Comparison of ENCODE assay signal across 8 cellular contexts in the genomic region with DNA sequence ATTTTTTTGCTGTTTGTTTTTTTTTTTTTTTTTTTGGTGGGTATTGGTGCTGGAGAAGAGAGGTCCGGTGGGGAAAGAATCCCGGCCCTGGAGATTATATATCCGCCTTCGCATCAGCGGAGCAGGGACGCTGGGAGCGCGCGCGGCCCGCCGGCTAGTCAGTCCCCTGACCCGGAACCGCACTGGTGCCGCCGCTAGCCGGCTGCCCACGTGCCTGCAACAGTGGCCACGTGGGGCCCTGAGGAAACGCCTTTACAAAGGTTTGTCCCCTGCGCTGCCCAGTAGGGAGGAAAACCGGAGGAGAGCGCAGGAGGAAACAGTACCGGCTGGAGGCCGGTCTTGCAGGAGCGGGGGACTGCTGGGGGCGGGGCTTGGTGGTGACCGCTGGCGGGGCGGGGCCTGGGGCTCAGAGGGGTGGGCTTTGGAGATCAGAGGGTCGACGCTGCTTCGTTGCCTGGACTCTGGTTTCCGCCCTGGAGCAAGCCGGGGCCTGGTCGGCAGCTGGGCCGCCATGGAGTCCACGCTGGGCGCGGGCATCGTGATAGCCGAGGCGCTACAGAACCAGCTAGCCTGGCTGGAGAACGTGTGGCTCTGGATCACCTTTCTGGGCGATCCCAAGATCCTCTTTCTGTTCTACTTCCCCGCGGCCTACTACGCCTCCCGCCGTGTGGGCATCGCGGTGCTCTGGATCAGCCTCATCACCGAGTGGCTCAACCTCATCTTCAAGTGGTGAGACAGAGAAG. TPM values are rescaled to one million over a fixed set of nuclear protein-coding genes. Genes with fewer than 3 reads are reported as not detected.
DNase-seq lines count a peak whose midpoint lies in the region; ATAC-seq and TF ChIP-seq lines count a peak whose summit lies in the region.

A gene with protein sequence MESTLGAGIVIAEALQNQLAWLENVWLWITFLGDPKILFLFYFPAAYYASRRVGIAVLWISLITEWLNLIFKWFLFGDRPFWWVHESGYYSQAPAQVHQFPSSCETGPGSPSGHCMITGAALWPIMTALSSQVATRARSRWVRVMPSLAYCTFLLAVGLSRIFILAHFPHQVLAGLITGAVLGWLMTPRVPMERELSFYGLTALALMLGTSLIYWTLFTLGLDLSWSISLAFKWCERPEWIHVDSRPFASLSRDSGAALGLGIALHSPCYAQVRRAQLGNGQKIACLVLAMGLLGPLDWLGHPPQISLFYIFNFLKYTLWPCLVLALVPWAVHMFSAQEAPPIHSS (plus strand): TSS at position 281 of the 743 bp plus-strand sequence. CDS start 231 bp downstream, at position 512.

- DNase-seq in DMS53 treated with DMSO at 0.1 percent for 48 hours (lab: John Stamatoyannopoulos, UW; ENCODE audit: unreplicated experiment) (peak; percentile 99), RKO (ENCODE audit: low spot score) (peak; percentile 98), fibroblast of gingiva (ENCODE audit: low read depth) (peak; percentile 98)
- peak; percentile 29 to 58 for DNase-seq in activated T-helper 1 cell treated with anti-CD3 and anti-CD28 coated beads, Interleukin-2, amount 50 U/mL, for 16 hours (ENCODE audit: low read depth in 1 of 2, low spot score in 1 of 2)
- DNase-seq in naive thymus-derived CD4-positive, alpha-beta T cell: peak; percentile 35 to 86 (median 49)
- DNase-seq in stimulated activated naive B cell treated with anti-CD40 and anti-IgM and Interleukin-4, amounts not matched to agents 10 μg/mL and 1 μg/mL and 100 μg/mL, for 72 hours: peak; percentile 92

- peaks cover 31 to 49% (median 36%) of the 10 kb centered on the region in 7 donors for H3K4me1 Mint-ChIP-seq in naive thymus-derived CD4-positive, alpha-beta T cell
- H3K4me1 Mint-ChIP-seq in stimulated activated naive B cell treated with anti-CD40 and anti-IgM and Interleukin-4, amounts not matched to agents 10 μg/mL and 1 μg/mL and 100 μg/mL, for 72 hours: peaks cover 23 to 58% of the 10 kb centered on the region in 2 donors

- CTCF ChIA-PET in naive thymus-derived CD4-positive, alpha-beta T cell (lab: Charles Lee): no interaction called here

- TF ChIP-seq CTCF in KMS-11 (conservative IDR thresholded peaks at IDR 0.05; ENCODE audit: low read depth, low read length): no peak

- peak; percentile 50 for ATAC-seq in GM21717 (IDR thresholded peaks at IDR 0.05; ENCODE audit: unreplicated experiment)
- ATAC-seq in naive thymus-derived CD4-positive, alpha-beta T cell: peak; percentile 67
- peak; percentile 80 to 84 for ATAC-seq in stimulated activated naive B cell treated with anti-CD40 and anti-IgM and Interleukin-4, amounts not matched to agents 10 μg/mL and 1 μg/mL and 100 μg/mL, for 72 hours (replicated peaks)

- H3K9me3 Mint-ChIP-seq in naive thymus-derived CD4-positive, alpha-beta T cell: no peaks in the 10 kb centered on the region
- no peaks in the 10 kb centered on the region for H3K9me3 Mint-ChIP-seq in stimulated activated naive B cell treated with anti-CD40 and anti-IgM and Interleukin-4, amounts not matched to agents 10 μg/mL and 1 μg/mL and 100 μg/mL, for 72 hours

- no peaks in the 10 kb centered on the region for H4K20me1 ChIP-seq in KMS-11 (ENCODE audit: insufficient read depth)

- no peaks in the 10 kb centered on the region for H3K36me3 ChIP-seq in KMS-11 (ENCODE audit: insufficient read depth)
- H3K36me3 ChIP-seq in naive thymus-derived CD4-positive, alpha-beta T cell (ENCODE audit: control insufficient read depth in 2 of 3, insufficient read depth in 3 of 3, low read length in 3 of 3): peaks cover 0 to 12% (median 0%) of the 10 kb centered on the region in 3 experiments

- peaks cover 23% of the 10 kb centered on the region for H3K79me2 ChIP-seq in KMS-11 (ENCODE audit: insufficient read depth, low read depth)

- H3K27me3 ChIP-seq in KMS-11 (ENCODE audit: insufficient read depth, low read depth): no peaks in the 10 kb centered on the region
- H3K27me3 ChIP-seq in naive thymus-derived CD4-positive, alpha-beta T cell (ENCODE audit: control insufficient read depth in 2 of 2, insufficient read depth in 2 of 2, low read length in 2 of 2): no peaks in the 10 kb centered on the region

- intact Hi-C loops in naive thymus-derived CD4-positive, alpha-beta T cell (cut with micrococcal nuclease): loop anchor here (1.0 to 5.0 kb wide), 7 partner anchors 53 to 277 kb away; a partner anchor contains a TSS

- H3K27ac Mint-ChIP-seq in naive thymus-derived CD4-positive, alpha-beta T cell: peak within 1 kb of the TSS; percentile 29 to 96 (median 93)
- peak within 1 kb of the TSS; percentile 97 for H3K27ac Mint-ChIP-seq in stimulated activated naive B cell treated with anti-CD40 and anti-IgM and Interleukin-4, amounts not matched to agents 10 μg/mL and 1 μg/mL and 100 μg/mL, for 72 hours

- POLR2A ChIA-PET in naive thymus-derived CD4-positive, alpha-beta T cell (lab: Charles Lee): interaction anchor here (0.6 to 0.8 kb wide), 4 partner anchors 52 to 976 kb away, joined by 3 to 6 read pairs (median 4); no protein-coding TSS in a partner anchor

- H2AFZ ChIP-seq in KMS-11 (ENCODE audit: low read depth): peak within 1 kb of the TSS; percentile 73

- H3K4me2 ChIP-seq in KMS-11: peak within 1 kb of the TSS; percentile 89

- H3K4me3 Mint-ChIP-seq in naive thymus-derived CD4-positive, alpha-beta T cell: peak within 1 kb of the TSS; percentile 91 to 97 (median 94)
- H3K4me3 Mint-ChIP-seq in stimulated activated naive B cell treated with anti-CD40 and anti-IgM and Interleukin-4, amounts not matched to agents 10 μg/mL and 1 μg/mL and 100 μg/mL, for 72 hours: peak within 1 kb of the TSS; percentile 96 to 98

- no peaks in the 10 kb centered on the region for H3K27me3 Mint-ChIP-seq in naive thymus-derived CD4-positive, alpha-beta T cell
- no peaks in the 10 kb centered on the region for H3K27me3 Mint-ChIP-seq in stimulated activated naive B cell treated with anti-CD40 and anti-IgM and Interleukin-4, amounts not matched to agents 10 μg/mL and 1 μg/mL and 100 μg/mL, for 72 hours

- no peak within 1 kb of the TSS for H3K4me3 ChIP-seq in KMS-11 (IDR thresholded peaks at IDR 0.05; ENCODE audit: insufficient read depth, low read depth, low read length)
- peak within 1 kb of the TSS; percentile 75 for H3K4me3 ChIP-seq in naive thymus-derived CD4-positive, alpha-beta T cell (ENCODE audit: low read length)

- H3K36me3 Mint-ChIP-seq in naive thymus-derived CD4-positive, alpha-beta T cell: peaks cover 0 to under 1% (median 0%) of the 10 kb centered on the region in 5 donors
- peaks cover 12 to 29% of the 10 kb centered on the region in 2 donors for H3K36me3 Mint-ChIP-seq in stimulated activated naive B cell treated with anti-CD40 and anti-IgM and Interleukin-4, amounts not matched to agents 10 μg/mL and 1 μg/mL and 100 μg/mL, for 72 hours

- H3K9ac ChIP-seq in KMS-11: peak within 1 kb of the TSS; percentile 68

- H3K4me1 ChIP-seq in KMS-11 (ENCODE audit: low read depth, poor library complexity, severe bottlenecking): peaks cover 30% of the 10 kb centered on the region
- peaks cover 21 to 24% of the 10 kb centered on the region in 2 donors for H3K4me1 ChIP-seq in naive thymus-derived CD4-positive, alpha-beta T cell (ENCODE audit: control insufficient read depth in 2 of 2, insufficient read depth in 2 of 2, low read length in 2 of 2)

- peak within 1 kb of the TSS; percentile 74 for H3K27ac ChIP-seq in KMS-11
- peak within 1 kb of the TSS; percentile 83 for H3K27ac ChIP-seq in naive thymus-derived CD4-positive, alpha-beta T cell (ENCODE audit: low read depth, low read length)

- H3K9me3 ChIP-seq in naive thymus-derived CD4-positive, alpha-beta T cell (ENCODE audit: control insufficient read depth in 2 of 3, low read length in 3 of 3): no peaks in the 10 kb centered on the region

RNA-seq across cellular contexts. Expression of the gene that starts here (rescaled TPM):
- 10 to 100 TPM in 4 of 5 experiments, 1 to 10 TPM in 1; 9.4 to 25.8 (median 13.9) TPM for total RNA-seq in naive thymus-derived CD4-positive, alpha-beta T cell
- 10 to 100 TPM; 18.3 to 18.5 TPM for polyA plus RNA-seq in naive thymus-derived CD4-positive, alpha-beta T cell

Comparison
In these comparisons a context has a peak if more than half of its experiments do, and no peak if none do; other contexts are left out.
1. DNase-seq: peak in every context shown above with its lines; median percentile 99 in DMS53 treated with DMSO at 0.1 percent for 48 hours; 98 in RKO; 98 in fibroblast of gingiva; 92 in stimulated activated naive B cell treated with anti-CD40 and anti-IgM and Interleukin-4, amounts not matched to agents 10 μg/mL and 1 μg/mL and 100 μg/mL, for 72 hours; 49 in naive thymus-derived CD4-positive, alpha-beta T cell; 44 in activated T-helper 1 cell treated with anti-CD3 and anti-CD28 coated beads, Interleukin-2, amount 50 U/mL, for 16 hours.